In the genomic region with DNA sequence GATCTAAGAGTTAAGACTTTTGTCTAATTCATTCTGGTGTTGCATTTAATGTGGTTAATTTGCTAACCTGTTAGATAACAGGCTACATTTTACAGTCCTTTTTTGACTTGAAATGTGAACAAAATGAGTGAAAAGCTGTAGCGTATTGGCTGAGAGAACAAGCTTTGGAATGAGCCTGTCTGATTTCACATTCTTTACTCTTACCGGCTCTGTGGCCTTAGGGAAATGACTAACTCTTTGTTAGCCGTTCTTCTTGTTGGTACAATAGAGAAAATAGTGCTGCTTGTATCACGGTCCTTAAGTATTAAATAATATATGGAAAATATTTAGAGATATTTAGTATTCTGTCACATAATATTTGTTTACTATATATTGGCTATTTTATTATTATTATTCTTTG, we compare ENCODE assay signal across 10 cellular contexts. TPM values are rescaled to one million over a fixed set of nuclear protein-coding genes. Genes with fewer than 3 reads are reported as not detected.
DNase-seq lines count a peak whose midpoint lies in the region; ATAC-seq and TF ChIP-seq lines count a peak whose summit lies in the region.
"Had no signal": no experiment of that assay in that cellular context is flagged by ENCODE, and none has a peak within 500 bp of the region (broad histone marks: within the 10 kb centered on the region; RNA-seq: fewer than 3 reads in every experiment).

No MANE protein-coding gene starts in this region.

- no peaks in the 10 kb centered on the region for H3K36me3 ChIP-seq in breast epithelium
- H3K36me3 ChIP-seq in suprapubic skin = no peaks in the 10 kb centered on the region

- peaks cover 19% of the 10 kb centered on the region for H3K4me1 Mint-ChIP-seq in MCF 10A (ENCODE audit: insufficient read depth, unreplicated experiment)
- H3K4me1 Mint-ChIP-seq in activated CD8-positive, alpha-beta memory T cell treated with anti-CD3 and anti-CD28 coated beads, Interleukin-2, amount 10 ng/mL, durations not matched to agents 7 days and 5 days = peaks cover 22% of the 10 kb centered on the region

- WGBS in suprapubic skin = 21% methylated on average over 4 of the region's 4 CpGs

- H3K9me3 Mint-ChIP-seq in MCF 10A (ENCODE audit: unreplicated experiment) = no peaks in the 10 kb centered on the region
- H3K9me3 Mint-ChIP-seq in activated CD8-positive, alpha-beta memory T cell treated with anti-CD3 and anti-CD28 coated beads, Interleukin-2, amount 10 ng/mL, durations not matched to agents 7 days and 5 days (ENCODE audit: low read depth) = no peaks in the 10 kb centered on the region

- no peak for TF ChIP-seq EP300 in suprapubic skin (IDR thresholded peaks at IDR 0.05)

- no peak for TF ChIP-seq CTCF in MCF 10A (IDR thresholded peaks at IDR 0.05; ENCODE audit: unreplicated experiment)
- TF ChIP-seq CTCF in breast epithelium (IDR thresholded peaks at IDR 0.05) = no peak
- TF ChIP-seq CTCF in foreskin keratinocyte (conservative IDR thresholded peaks at IDR 0.05) = no peak
- no peak for TF ChIP-seq CTCF in suprapubic skin (IDR thresholded peaks at IDR 0.05)

- DNase-seq in MCF 10A (ENCODE audit: unreplicated experiment) (peak; percentile 62), breast epithelium (ENCODE audit: low spot score in 2 of 2) (no peak), SK-MEL-5 (ENCODE audit: low read depth, low spot score) (peak; percentile 38), foreskin keratinocyte (peak; percentile 58 to 78), suprapubic skin (ENCODE audit: low spot score in 2 of 2) (no peak), NCI-H345 (lab: John Stamatoyannopoulos, UW) (no peak)
- no peak for DNase-seq in activated CD8-positive, alpha-beta memory T cell treated with anti-CD3 and anti-CD28 coated beads, Interleukin-2, amount 10 ng/mL, durations not matched to agents 7 days and 5 days
- DNase-seq in activated CD8-positive, alpha-beta memory T cell treated with anti-CD3 and anti-CD28 coated beads for 24 hours = no peak
- DNase-seq: activated CD4-positive, alpha-beta T cell treated with anti-CD3 and anti-CD28 coated beads for 36 hours; stimulated activated CD4-positive, alpha-beta T cell treated with anti-CD3 and anti-CD28 coated beads, Interleukin-2, amount 100 ng/mL, for 48 hours had no signal

- BruUV-seq in MCF 10A (replicated peaks; lab: Mats Ljungman, UMichigan) = no TSS peak

- no peak for TF ChIP-seq POLR2A in breast epithelium (IDR thresholded peaks at IDR 0.05)
- TF ChIP-seq POLR2A in suprapubic skin (IDR thresholded peaks at IDR 0.05) = no peak

- no peak overlapping the region for H3K27ac Mint-ChIP-seq in MCF 10A (ENCODE audit: low read depth, unreplicated experiment)
- H3K27ac Mint-ChIP-seq in activated CD8-positive, alpha-beta memory T cell treated with anti-CD3 and anti-CD28 coated beads, Interleukin-2, amount 10 ng/mL, durations not matched to agents 7 days and 5 days = no peak overlapping the region
- H3K27ac Mint-ChIP-seq: activated CD4-positive, alpha-beta T cell treated with anti-CD3 and anti-CD28 coated beads for 36 hours had no signal

- in situ Hi-C loops in SK-MEL-5 (cut with HindIII; ENCODE audit: low pct_unique_long_range_greater_than_20kb, low sequenced_read_pairs) = no loop called here

- H3K36me3 Mint-ChIP-seq in MCF 10A (ENCODE audit: insufficient read depth, unreplicated experiment) = peaks cover 4% of the 10 kb centered on the region
- peaks cover 3% of the 10 kb centered on the region for H3K36me3 Mint-ChIP-seq in activated CD8-positive, alpha-beta memory T cell treated with anti-CD3 and anti-CD28 coated beads, Interleukin-2, amount 10 ng/mL, durations not matched to agents 7 days and 5 days

- no peaks in the 10 kb centered on the region for H3K27me3 Mint-ChIP-seq in MCF 10A (ENCODE audit: insufficient read depth, unreplicated experiment)
- H3K27me3 Mint-ChIP-seq in activated CD8-positive, alpha-beta memory T cell treated with anti-CD3 and anti-CD28 coated beads, Interleukin-2, amount 10 ng/mL, durations not matched to agents 7 days and 5 days = peaks cover 21% of the 10 kb centered on the region

- POLR2A ChIA-PET in MCF 10A (lab: Yijun Ruan, JAX) = interaction anchor here (0.6 to 2.2 kb wide), 9 partner anchors 9 to 244 kb away, joined by 3 to 27 read pairs (median 7); a partner anchor contains a TSS

- H3K9me3 ChIP-seq in breast epithelium (no peaks in the 10 kb centered on the region), suprapubic skin (no peaks in the 10 kb centered on the region)

- intact Hi-C loops in MCF 10A (cut with micrococcal nuclease) = loop anchor here (10.0 kb wide), 1 partner anchor 68 kb away; no protein-coding TSS in a partner anchor
- intact Hi-C loops in breast epithelium (cut with DNase I; ENCODE audit: low total_unique reads) = no loop called here

- peak overlapping the region in 1 of 3 donors; percentile 17 for H3K4me3 ChIP-seq in breast epithelium
- H3K4me3 ChIP-seq in suprapubic skin = peak overlapping the region; percentile 74

- H3K27me3 ChIP-seq in breast epithelium (no peaks in the 10 kb centered on the region), foreskin keratinocyte (no peaks in the 10 kb centered on the region), suprapubic skin (no peaks in the 10 kb centered on the region)

- H3K27ac ChIP-seq in breast epithelium (no peak overlapping the region), foreskin keratinocyte (no peak overlapping the region), suprapubic skin (no peak overlapping the region)

- peak; percentile 84 for ATAC-seq in foreskin keratinocyte
- no peak for ATAC-seq in activated CD8-positive, alpha-beta memory T cell treated with anti-CD3 and anti-CD28 coated beads, Interleukin-2, amount 10 ng/mL, durations not matched to agents 7 days and 5 days
- ATAC-seq: activated CD4-positive, alpha-beta T cell treated with anti-CD3 and anti-CD28 coated beads for 36 hours had no signal

- H3K4me3 Mint-ChIP-seq in MCF 10A (ENCODE audit: unreplicated experiment) = peak overlapping the region; percentile 94
- H3K4me3 Mint-ChIP-seq in activated CD8-positive, alpha-beta memory T cell treated with anti-CD3 and anti-CD28 coated beads, Interleukin-2, amount 10 ng/mL, durations not matched to agents 7 days and 5 days = no peak overlapping the region

- peaks cover 3 to 13% of the 10 kb centered on the region in 2 donors for H3K4me1 ChIP-seq in breast epithelium
- peaks cover 9% of the 10 kb centered on the region for H3K4me1 ChIP-seq in foreskin keratinocyte
- peaks cover 32% of the 10 kb centered on the region for H3K4me1 ChIP-seq in suprapubic skin

- CTCF ChIA-PET in MCF 10A (lab: Yijun Ruan, JAX) = interaction anchor here (0.6 to 1.3 kb wide), 3 partner anchors 13 to 195 kb away, joined by 3 to 4 read pairs (median 3); no protein-coding TSS in a partner anchor
- CTCF ChIA-PET in activated CD8-positive, alpha-beta memory T cell treated with anti-CD3 and anti-CD28 coated beads, Interleukin-2, amount 10 ng/mL, durations not matched to agents 7 days and 5 days (lab: Charles Lee) = interaction anchor here (0.7 kb wide), 1 partner anchor 11 kb away, joined by 3 read pairs; no protein-coding TSS in a partner anchor

RNA-seq across cellular contexts. Expression of a gene that starts 1.9 kb away (rescaled TPM):
- 45.2 and 57.5 TPM in 2 replicates for total RNA-seq in MCF 10A (2022)
- 10 to 100 TPM; 30.6 to 70.4 (median 50.8) TPM for total RNA-seq in breast epithelium
- 53.8 and 58.1 TPM in 2 replicates for total RNA-seq in SK-MEL-5 (2014; rRNA removed; shearing (Covaris generic))
- polyA plus RNA-seq in SK-MEL-5 (2015; cell fraction: cytosol; rRNA removed) = 22.6 and 26.6 TPM in 2 replicates
- polyA plus RNA-seq in SK-MEL-5 (2015; cell fraction: nucleus; rRNA removed) = 16.3 and 16.4 TPM in 2 replicates
- total RNA-seq in foreskin keratinocyte = 64.9 and 71.1 TPM in 2 replicates
- polyA plus RNA-seq in foreskin keratinocyte = 53.2 and 64.0 TPM in 2 replicates
- 10 to 100 TPM; 13.1 to 38.8 (median 22.0) TPM for total RNA-seq in suprapubic skin
- 10 to 100 TPM; 57.9 to 60.7 TPM for total RNA-seq in activated CD8-positive, alpha-beta memory T cell treated with anti-CD3 and anti-CD28 coated beads, Interleukin-2, amount 10 ng/mL, durations not matched to agents 7 days and 5 days

RNA-seq across cellular contexts. Expression of a gene that starts 12.3 kb away (rescaled TPM):
- total RNA-seq in MCF 10A (2022) (12.9 and 13.6 TPM in 2 replicates), breast epithelium (10 to 100 TPM in 1 of 3 donors, 1 to 10 TPM in 2; 2.6 to 16.7 (median 5.2) TPM), foreskin keratinocyte (10.8 and 12.0 TPM in 2 replicates), suprapubic skin (1 to 10 TPM in 1 of 4 donors, under 1 TPM in 3; 0.60 to 1.2 (median 0.75) TPM)
- total RNA-seq in SK-MEL-5 (2014; rRNA removed; shearing (Covaris generic)) = 3.9 and 4.7 TPM in 2 replicates
- 5.3 and 8.1 TPM in 2 replicates for polyA plus RNA-seq in SK-MEL-5 (2015; cell fraction: cytosol; rRNA removed)
- 6.8 and 10.7 TPM in 2 replicates for polyA plus RNA-seq in SK-MEL-5 (2015; cell fraction: nucleus; rRNA removed)
- 1.8 and 2.6 TPM in 2 replicates for polyA plus RNA-seq in foreskin keratinocyte
- total RNA-seq in activated CD8-positive, alpha-beta memory T cell treated with anti-CD3 and anti-CD28 coated beads, Interleukin-2, amount 10 ng/mL, durations not matched to agents 7 days and 5 days = 1 to 10 TPM; 1.6 to 3.9 TPM

Comparison
In these comparisons a context has a peak if more than half of its experiments do, and no peak if none do; other contexts are left out.
1. DNase-seq: peak in MCF 10A (single experiment), SK-MEL-5 (single experiment) and foreskin keratinocyte (2 of 2); none in breast epithelium (0 of 2), suprapubic skin (0 of 2), activated CD8-positive, alpha-beta memory T cell treated with anti-CD3 and anti-CD28 coated beads, Interleukin-2, amount 10 ng/mL, durations not matched to agents 7 days and 5 days (single experiment), activated CD8-positive, alpha-beta memory T cell treated with anti-CD3 and anti-CD28 coated beads for 24 hours (single experiment) and NCI-H345 (single experiment).